Comparison of ENCODE assay signal across 10 cellular contexts in the genomic region with DNA sequence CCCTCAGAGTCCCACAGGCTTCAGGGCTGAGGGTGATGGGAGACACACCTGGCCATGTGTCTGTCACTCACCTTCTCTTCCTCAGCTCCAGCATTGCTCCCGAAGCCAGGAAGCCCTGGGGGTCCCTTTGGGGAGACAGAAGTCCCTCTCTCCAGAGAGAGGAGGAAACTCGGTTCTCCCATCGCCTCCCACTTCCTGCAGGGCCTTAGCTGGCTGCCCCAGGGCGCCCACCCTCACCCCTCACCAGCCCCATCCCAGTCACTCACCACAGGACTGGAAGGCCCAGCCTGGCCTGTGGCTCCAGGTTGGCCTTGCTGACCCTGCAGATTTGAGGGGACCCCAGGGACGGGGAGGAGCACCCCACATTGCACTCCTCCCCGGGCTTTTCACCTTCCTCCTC. TPM values are rescaled to one million over a fixed set of nuclear protein-coding genes. Genes with fewer than 3 reads are reported as not detected.
"Had no signal": no experiment of that assay in that cellular context is flagged by ENCODE, and none has a peak within 500 bp of the region (broad histone marks: within the 10 kb centered on the region; RNA-seq: fewer than 3 reads in every experiment).

No MANE protein-coding gene starts in this region.

- H3K4me3 ChIP-seq: GM23338, HAP-1 had no signal

- H3K36me3 ChIP-seq: HAP-1 had no signal

- H3K9me3 ChIP-seq: HAP-1 had no signal

- H3K9me3 Mint-ChIP-seq: GM23338 had no signal

- DNase-seq: H7, KBM-7 had no signal

- H3K4me2 ChIP-seq: GM23338 had no signal

- H3K27ac ChIP-seq: HL-60 had no signal

- H2AFZ ChIP-seq: GM23338 had no signal

- H3K27ac Mint-ChIP-seq: GM23338, IgD-negative memory B cell had no signal

- H3K36me3 Mint-ChIP-seq: IgD-negative memory B cell had no signal

- H3K4me3 Mint-ChIP-seq: GM23338, IgD-negative memory B cell had no signal

- FAIRE-seq: HepG2 had no signal

- H3K4me1 ChIP-seq: HAP-1 had no signal

- ATAC-seq: GM23338, HCT116 had no signal

RNA-seq across cellular contexts. Expression of gene RAB6D, which starts 2.7 kb away (rescaled TPM):
- total RNA-seq: GM23338, H4, HepG2, HT1080 had no signal
- polyA plus RNA-seq: IgD-negative memory B cell had no signal
